Comparison of ENCODE assay signal across 8 cellular contexts in the genomic region with DNA sequence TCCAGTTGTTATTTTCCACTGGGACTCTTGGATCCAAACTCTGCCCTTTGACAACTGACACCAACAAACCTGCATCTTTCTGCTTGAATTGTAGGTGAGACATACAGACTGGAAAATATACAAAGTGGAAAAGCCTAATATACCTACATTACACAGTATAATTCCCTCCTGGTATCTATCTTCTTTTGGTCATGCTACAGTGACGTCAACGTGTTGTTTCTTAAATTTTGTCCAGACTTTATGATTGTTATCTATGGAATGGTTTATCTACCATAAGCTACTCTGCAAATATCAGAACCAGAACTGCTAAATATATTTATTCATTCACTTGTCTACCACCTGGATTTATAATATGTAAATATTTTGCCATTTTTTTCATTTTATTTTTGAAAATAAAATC.
"Had no signal": no experiment of that assay in that cellular context is flagged by ENCODE, and none has a peak within 500 bp of the region (broad histone marks: within the 10 kb centered on the region; RNA-seq: fewer than 3 reads in every experiment).

No MANE protein-coding gene starts in this region.

- H3K27ac ChIP-seq: GM23248, HL-60 had no signal

- H3K9me3 Mint-ChIP-seq: HFFc6, IgD-negative memory B cell had no signal

- H3K36me3 ChIP-seq: HAP-1 had no signal

- H2AFZ ChIP-seq: GM23248 had no signal

- H3K9me3 ChIP-seq: HAP-1 had no signal

- H3K27ac Mint-ChIP-seq: HFFc6, IgD-negative memory B cell had no signal

- H3K27me3 Mint-ChIP-seq: IgD-negative memory B cell had no signal

- ATAC-seq: HCT116 had no signal

- H3K4me3 ChIP-seq: GM23248, HAP-1 had no signal

- H3K4me3 Mint-ChIP-seq: HFFc6, IgD-negative memory B cell had no signal

- H3K9ac ChIP-seq: GM23248 had no signal

- H3K36me3 Mint-ChIP-seq: IgD-negative memory B cell had no signal

- H3K4me1 Mint-ChIP-seq: IgD-negative memory B cell had no signal

- DNase-seq: GM23248, GOT3, H7, HFFc6 had no signal

- H3K4me1 ChIP-seq: HAP-1 had no signal
